20 cellular contexts compared by ENCODE assay signal in the genomic region with DNA sequence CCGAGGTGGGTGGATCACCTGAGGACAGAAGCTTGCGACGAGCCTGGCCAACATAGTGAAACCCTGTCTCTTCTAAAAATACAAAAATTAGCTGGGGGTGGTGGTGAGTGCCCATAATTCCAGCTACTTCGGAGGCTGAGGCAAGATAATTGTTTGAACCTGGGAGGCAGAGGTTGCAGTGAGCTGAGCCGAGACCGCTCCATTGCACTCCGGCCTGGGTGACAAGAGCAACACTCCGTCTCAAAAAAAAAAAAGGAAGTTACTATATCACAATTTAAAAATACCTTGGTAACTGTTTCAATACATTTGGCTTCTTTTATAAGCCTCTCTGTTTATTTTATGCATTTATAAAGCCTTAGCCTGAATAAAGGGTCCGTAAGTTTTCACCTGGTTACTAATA. TPM values are rescaled to one million over a fixed set of nuclear protein-coding genes. Genes with fewer than 3 reads are reported as not detected.
DNase-seq lines count a peak whose midpoint lies in the region; ATAC-seq and TF ChIP-seq lines count a peak whose summit lies in the region.
"Had no signal": no experiment of that assay in that cellular context is flagged by ENCODE, and none has a peak within 500 bp of the region (broad histone marks: within the 10 kb centered on the region; RNA-seq: fewer than 3 reads in every experiment).

No MANE protein-coding gene starts in this region.

- peak overlapping the region; percentile 97 for H3K27ac Mint-ChIP-seq in CD8-positive, alpha-beta T cell
- H3K27ac Mint-ChIP-seq in central memory CD8-positive, alpha-beta T cell (ENCODE audit: low read depth), result peak overlapping the region; percentile 85

- H3K27me3 ChIP-seq in BLaER1 treated with 17β-estradiol and CSF1 and Interleukin-3, amounts not matched to agents 10 nM and 100 nM, result no peaks in the 10 kb centered on the region
- no peaks in the 10 kb centered on the region for H3K27me3 ChIP-seq in CD8-positive, alpha-beta T cell (ENCODE audit: insufficient read depth, low read length)

- no peak overlapping the region for H3K4me3 ChIP-seq in BLaER1 treated with 17β-estradiol and CSF1 and Interleukin-3, amounts not matched to agents 10 nM and 100 nM
- H3K4me3 ChIP-seq in CD8-positive, alpha-beta T cell (ENCODE audit: low read depth, low read length), result no peak overlapping the region
- H3K4me3 ChIP-seq: thoracic aorta had no signal

- peaks cover 40 to 81% (median 61%) of the 10 kb centered on the region in 10 experiments for H3K4me1 ChIP-seq in BLaER1 treated with 17β-estradiol and CSF1 and Interleukin-3, amounts not matched to agents 10 nM and 100 nM
- peaks cover 55% of the 10 kb centered on the region for H3K4me1 ChIP-seq in CD8-positive, alpha-beta T cell (ENCODE audit: insufficient read depth, low read length)

- intact Hi-C loops in CD8-positive, alpha-beta T cell (cut with DNase I, micrococcal nuclease), result loop anchor here in 1 of 2 experiments (10.0 kb wide), 1 partner anchor 1624 kb away; the partner anchor contains the start of gene KLF3

- POLR2A ChIA-PET in CD8-positive, alpha-beta T cell (lab: Charles Lee), result interaction anchor here (0.7 to 2.0 kb wide), 3 partner anchors 12 to 83 kb away, joined by 4 read pairs; no protein-coding TSS in a partner anchor

- CTCF ChIA-PET in CD8-positive, alpha-beta T cell (lab: Charles Lee), result interaction anchor here (0.6 to 3.7 kb wide), 6 partner anchors 11 to 28 kb away, joined by 3 to 11 read pairs (median 5); no protein-coding TSS in a partner anchor

- DNase-seq in CD8-positive, alpha-beta T cell, result no peak
- DNase-seq in OCI-M1 (lab: John Stamatoyannopoulos, UW) (peak; percentile 11), NCI-H510A (lab: John Stamatoyannopoulos, UW) (no peak), glomerular visceral epithelial cell (ENCODE audit: extremely low spot score) (no peak)
- DNase-seq in central memory CD8-positive, alpha-beta T cell (ENCODE audit: low spot score in 2 of 2), result no peak
- DNase-seq: activated CD8-positive, alpha-beta memory T cell treated with anti-CD3 and anti-CD28 coated beads, Interleukin-2, amount 50 U/mL, for 4 hours; C1 segment of cervical spinal cord; HCEC 1CT; NCI-H2081 treated with DMSO at 0.1 percent for 48 hours; NCI-H526; WERI-Rb-1 had no signal

- no peak for TF ChIP-seq CTCF in CD8-positive, alpha-beta T cell (IDR thresholded peaks at IDR 0.05)

- H3K4me2 ChIP-seq in BLaER1 treated with 17β-estradiol and CSF1 and Interleukin-3, amounts not matched to agents 10 nM and 100 nM, result peak overlapping the region; percentile 31 to 92 (median 77)

- peaks cover 0 to 12% (median 0%) of the 10 kb centered on the region in 11 experiments; a peak in 5 of 22 replicates for H3K9me3 ChIP-seq in BLaER1 treated with 17β-estradiol and CSF1 and Interleukin-3, amounts not matched to agents 10 nM and 100 nM (replicated peaks in 1 of 11)
- no peaks in the 10 kb centered on the region for H3K9me3 ChIP-seq in CD8-positive, alpha-beta T cell (ENCODE audit: low read length)
- H3K9me3 ChIP-seq: thoracic aorta had no signal

- peaks cover 73% of the 10 kb centered on the region for H3K4me1 Mint-ChIP-seq in CD8-positive, alpha-beta T cell (ENCODE audit: low read depth)
- peaks cover 52% of the 10 kb centered on the region for H3K4me1 Mint-ChIP-seq in central memory CD8-positive, alpha-beta T cell

- no peak for ATAC-seq in CD8-positive, alpha-beta T cell
- ATAC-seq in central memory CD8-positive, alpha-beta T cell (replicated peaks; ENCODE audit: extremely low read depth, poor library complexity, severe bottlenecking), result no peak
- no peak for ATAC-seq in HG02970 (IDR thresholded peaks at IDR 0.05; ENCODE audit: low FRiP score, unreplicated experiment)
- ATAC-seq: Panc1, SK-N-SH treated with all-trans-retinoic acid at 6 μM for 48 hours had no signal

- no peaks in the 10 kb centered on the region for H3K27me3 Mint-ChIP-seq in CD8-positive, alpha-beta T cell (ENCODE audit: low read depth)
- H3K27me3 Mint-ChIP-seq in central memory CD8-positive, alpha-beta T cell, result no peaks in the 10 kb centered on the region

- H3K9me3 Mint-ChIP-seq in CD8-positive, alpha-beta T cell, result peaks cover 2% of the 10 kb centered on the region
- no peaks in the 10 kb centered on the region for H3K9me3 Mint-ChIP-seq in central memory CD8-positive, alpha-beta T cell

- peak overlapping the region in 9 of 11 experiments; percentile 49 to 76 (median 68); a peak in 18 of 22 replicates for H3K27ac ChIP-seq in BLaER1 treated with 17β-estradiol and CSF1 and Interleukin-3, amounts not matched to agents 10 nM and 100 nM
- peak overlapping the region; percentile 24 for H3K27ac ChIP-seq in CD8-positive, alpha-beta T cell (ENCODE audit: low read depth, low read length)
- H3K27ac ChIP-seq: thoracic aorta, WERI-Rb-1 had no signal

- H3K9ac ChIP-seq in BLaER1 treated with 17β-estradiol and CSF1 and Interleukin-3, amounts not matched to agents 10 nM and 100 nM, result peak overlapping the region in 4 of 11 experiments; percentile 4 to 34 (median 18); a peak in 4 of 22 replicates

- H3K4me3 Mint-ChIP-seq in CD8-positive, alpha-beta T cell, result peak overlapping the region; percentile 15
- H3K4me3 Mint-ChIP-seq in central memory CD8-positive, alpha-beta T cell, result peak overlapping the region; percentile 26

- H3K36me3 ChIP-seq in BLaER1 treated with 17β-estradiol and CSF1 and Interleukin-3, amounts not matched to agents 10 nM and 100 nM, result no peaks in the 10 kb centered on the region
- no peaks in the 10 kb centered on the region for H3K36me3 ChIP-seq in CD8-positive, alpha-beta T cell (ENCODE audit: insufficient read depth, low read length)
- H3K36me3 ChIP-seq: thoracic aorta, WERI-Rb-1 had no signal

- H4K20me1 ChIP-seq in BLaER1 treated with 17β-estradiol and CSF1 and Interleukin-3, amounts not matched to agents 10 nM and 100 nM, result no peaks in the 10 kb centered on the region

- peaks cover 3% of the 10 kb centered on the region for H3K36me3 Mint-ChIP-seq in CD8-positive, alpha-beta T cell
- H3K36me3 Mint-ChIP-seq in central memory CD8-positive, alpha-beta T cell (ENCODE audit: insufficient read depth), result peaks cover 10% of the 10 kb centered on the region

RNA-seq across cellular contexts. Expression of gene CHRNA9, which starts 46.6 kb away (rescaled TPM):
- under 1 TPM; 0.14 to 0.58 TPM for total RNA-seq in CD8-positive, alpha-beta T cell
- total RNA-seq: cerebellum, fibroblast of villous mesenchyme, mucosa of gallbladder, osteocyte, thoracic aorta had no signal
